Comparison of ENCODE assay signal across 1 cellular context in genomic region chr15:83108266-83109219, GRCh38.
TF ChIP-seq lines count a peak whose summit lies in the region.

No MANE protein-coding gene starts in this region.

TF ChIP-seq in WTC11, 78 proteins besides CTCF, POLR2A, EP300 and RAD21 (continued from another document):
- TF ChIP-seq AR (CRISPR knock-in tag; IDR thresholded peaks at IDR 0.05) (no peak), ZNF232 (CRISPR knock-in tag; IDR thresholded peaks at IDR 0.05) (no peak)
